ENCODE assay signal across 10 cellular contexts in the genomic region with DNA sequence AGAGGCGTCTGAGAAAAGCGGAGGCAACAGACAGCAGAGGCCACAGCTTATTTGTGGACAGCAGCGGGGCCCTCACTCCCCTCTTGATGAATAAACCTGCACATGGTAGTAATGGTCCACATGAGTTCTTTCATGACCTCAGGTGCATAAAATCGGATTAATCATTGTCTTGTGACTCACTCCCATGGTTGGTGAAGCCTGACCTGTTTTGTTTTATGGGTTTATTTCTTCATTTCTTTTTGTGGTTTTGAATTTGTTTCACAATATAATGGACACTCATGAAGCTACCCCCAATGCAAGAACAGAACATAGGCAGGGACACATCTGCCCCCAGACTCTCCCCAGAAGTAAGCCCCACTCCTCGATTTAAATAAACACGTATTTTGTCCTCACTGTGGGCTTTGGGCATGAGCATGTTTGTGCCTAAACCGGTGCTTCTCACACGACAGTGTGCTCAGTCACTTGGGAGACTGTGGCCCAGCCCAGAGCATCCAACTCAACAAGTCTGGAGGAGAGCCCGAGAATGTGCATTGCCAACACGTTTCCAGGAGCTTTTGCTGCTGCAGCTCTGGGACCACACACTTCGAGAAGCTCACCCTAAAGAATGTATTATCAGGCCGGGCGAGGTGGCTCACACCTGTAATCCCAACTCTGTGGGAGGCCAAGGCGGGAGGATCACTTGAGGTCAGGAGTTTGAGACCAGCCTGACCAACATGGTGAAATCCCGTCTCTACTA.
DNase-seq lines count a peak whose midpoint lies in the region; ATAC-seq, FAIRE-seq and TF ChIP-seq lines count a peak whose summit lies in the region.
"Had no signal": no experiment of that assay in that cellular context is flagged by ENCODE, and none has a peak within 500 bp of the region (broad histone marks: within the 10 kb centered on the region; RNA-seq: fewer than 3 reads in every experiment).

No MANE protein-coding gene starts in this region.

- CTCF ChIA-PET in Panc1 (lab: Charles Lee): no interaction called here

- TF ChIP-seq CTCF in Panc1 (IDR thresholded peaks at IDR 0.05) (no peak), fibroblast of the aortic adventitia (IDR thresholded peaks at IDR 0.05; ENCODE audit: insufficient read depth, low read length) (no peak)

- H3K4me1 ChIP-seq in Panc1 (ENCODE audit: control insufficient read depth, insufficient read depth, low read length): peaks cover 73% of the 10 kb centered on the region

- H3K36me3 ChIP-seq in Panc1 (ENCODE audit: control insufficient read depth, insufficient read depth, low read length): no peaks in the 10 kb centered on the region
- H3K36me3 ChIP-seq: ascending aorta had no signal

- in situ Hi-C loops in Panc1 (cut with HindIII; ENCODE audit: low pct_unique_long_range_greater_than_20kb, low sequenced_read_pairs): no loop called here

- no peaks in the 10 kb centered on the region for H3K9me3 ChIP-seq in Panc1 (ENCODE audit: control insufficient read depth, insufficient read depth, low read depth, low read length)
- H3K9me3 ChIP-seq: ascending aorta had no signal

- DNase-seq in SIG-M5 treated with dmso at 0.1 percent for 504 hours (lab: John Stamatoyannopoulos, UW; ENCODE audit: unreplicated experiment) (peak; percentile 53), SIG-M5 (lab: John Stamatoyannopoulos, UW) (no peak), Panc1 (ENCODE audit: low read depth, low spot score) (no peak), fibroblast of the aortic adventitia (ENCODE audit: low read depth) (peak; percentile 87), substantia nigra (lab: John Stamatoyannopoulos, UW) (no peak), frontal cortex (ENCODE audit: low spot score in 2 of 2) (no peak)
- no peak for DNase-seq in stimulated activated naive CD4-positive, alpha-beta T cell treated with Interleukin-2 at 50 U/mL for 16 hours (lab: John Stamatoyannopoulos, UW)
- DNase-seq: 8988T had no signal

- H3K27ac ChIP-seq in Panc1 (ENCODE audit: low read length): peak overlapping the region; percentile 100
- H3K27ac ChIP-seq in substantia nigra (ENCODE audit: low read depth, low read length, poor library complexity, severe bottlenecking): peak overlapping the region; percentile 98

- BruUV-seq in Panc1 (replicated peaks; lab: Mats Ljungman, UMichigan): no TSS peak

- intact Hi-C loops in Panc1 (cut with micrococcal nuclease; ENCODE audit: unreplicated experiment): no loop called here

- ATAC-seq in Panc1 (peak; percentile 24), HG03469 (IDR thresholded peaks at IDR 0.05; ENCODE audit: unreplicated experiment) (no peak)

- no peaks in the 10 kb centered on the region for H3K27me3 ChIP-seq in Panc1 (ENCODE audit: control insufficient read depth, insufficient read depth, low read length)
- H3K27me3 ChIP-seq: ascending aorta had no signal

- H3K4me3 ChIP-seq in Panc1 (ENCODE audit: low read depth in 2 of 2, low read length in 2 of 2) (no peak overlapping the region), fibroblast of the aortic adventitia (ENCODE audit: low read depth, low read length) (no peak overlapping the region)
- H3K4me3 ChIP-seq: ascending aorta had no signal

- POLR2A ChIA-PET in Panc1 (lab: Charles Lee): interaction anchor here (0.7 to 1.3 kb wide), 2 partner anchors 11 to 18 kb away, joined by 3 read pairs; no protein-coding TSS in a partner anchor

- FAIRE-seq in frontal cortex (lab: Jason Lieb, UNC): no peak

Comparison
In these comparisons a context has a peak if more than half of its experiments do, and no peak if none do; other contexts are left out.
1. DNase-seq: peak in SIG-M5 treated with dmso at 0.1 percent for 504 hours (single experiment) and fibroblast of the aortic adventitia (single experiment); none in SIG-M5 (single experiment), Panc1 (single experiment), substantia nigra (0 of 49), stimulated activated naive CD4-positive, alpha-beta T cell treated with Interleukin-2 at 50 U/mL for 16 hours (single experiment) and frontal cortex (0 of 2).